Comparison of ENCODE assay signal across 8 cellular contexts in genomic region chr14:103528512-103529382, GRCh38.
A peak's percentile ranks its signal among the peaks of the same experiment; 100 is the strongest.
DNase-seq lines count a peak whose midpoint lies in the region; ATAC-seq and TF ChIP-seq lines count a peak whose summit lies in the region.

Gene TRMT61A, plus strand, starts transcription at chr14:103529196. Its CDS starts 783 bp downstream, at chr14:103529979.

- H3K4me1 ChIP-seq in BLaER1 (peaks cover 59% of the 10 kb centered on the region), Loucy (ENCODE audit: insufficient read depth, low read length, poor library complexity, severe bottlenecking) (peaks cover 13% of the 10 kb centered on the region), neuron (ENCODE audit: insufficient read depth, low read length) (peaks cover 35% of the 10 kb centered on the region)

- H3K9me3 ChIP-seq in BLaER1 (no peaks in the 10 kb centered on the region), Loucy (ENCODE audit: insufficient read depth, low read depth, low read length) (no peaks in the 10 kb centered on the region), neuron (ENCODE audit: low read length) (no peaks in the 10 kb centered on the region)

- H3K4me2 ChIP-seq in BLaER1 (peak within 1 kb of the TSS; percentile 97), Loucy (ENCODE audit: low read depth, low read length, poor library complexity, severe bottlenecking) (peak within 1 kb of the TSS; percentile 97)

- TF ChIP-seq CTCF in Loucy (conservative IDR thresholded peaks at IDR 0.05; ENCODE audit: low read length) (no peak), foreskin fibroblast (IDR thresholded peaks at IDR 0.05; ENCODE audit: low read depth, low read length) (no peak)

- peak; percentile 76 for DNase-seq in SHP77 treated with DMSO at 0.1 percent for 48 hours (lab: John Stamatoyannopoulos, UW)
- DNase-seq in activated naive CD4-positive, alpha-beta T cell (lab: John Stamatoyannopoulos, UW) = peak; percentile 49 to 78 (median 66)
- DNase-seq in foreskin fibroblast = peak; percentile 88 to 96
- DNase-seq in stromal cell of bone marrow (ENCODE audit: low read depth) = peak; percentile 88

- peak within 1 kb of the TSS; percentile 93 for H3K27ac ChIP-seq in BLaER1

- peak; percentile 30 for ATAC-seq in GM21367 (IDR thresholded peaks at IDR 0.05; ENCODE audit: unreplicated experiment)

- peaks cover 16% of the 10 kb centered on the region for H3K27me3 ChIP-seq in BLaER1
- H3K27me3 ChIP-seq in Loucy (ENCODE audit: insufficient read depth, low read length, poor library complexity, severe bottlenecking) = no peaks in the 10 kb centered on the region
- H3K27me3 ChIP-seq in neuron (ENCODE audit: insufficient read depth, low read length) = no peaks in the 10 kb centered on the region

- H4K20me1 ChIP-seq in BLaER1 = peaks cover 45% of the 10 kb centered on the region
- H4K20me1 ChIP-seq in Loucy (ENCODE audit: insufficient read depth, low read length, poor library complexity, severe bottlenecking) = peaks cover 11% of the 10 kb centered on the region

- no peaks in the 10 kb centered on the region for H3F3A ChIP-seq in Loucy (ENCODE audit: low read depth)

- H3K4me3 ChIP-seq in BLaER1 (peak within 1 kb of the TSS; percentile 97), Loucy (ENCODE audit: low read length, poor library complexity, severe bottlenecking) (peak within 1 kb of the TSS; percentile 90), foreskin fibroblast (ENCODE audit: low read depth in 1 of 2, low read length in 2 of 2) (peak within 1 kb of the TSS; percentile 92 to 96), neuron (ENCODE audit: low read length) (peak within 1 kb of the TSS; percentile 94)

- peaks cover 39% of the 10 kb centered on the region for H3K36me3 ChIP-seq in BLaER1
- no peaks in the 10 kb centered on the region for H3K36me3 ChIP-seq in Loucy (ENCODE audit: insufficient read depth, low read length)
- H3K36me3 ChIP-seq in neuron (ENCODE audit: insufficient read depth, low read length) = peaks cover 10% of the 10 kb centered on the region

- H3K9ac ChIP-seq in BLaER1 = peak within 1 kb of the TSS; percentile 94
- peak within 1 kb of the TSS; percentile 83 for H3K9ac ChIP-seq in Loucy (ENCODE audit: low read depth, low read length, poor library complexity, severe bottlenecking)

- H3K79me2 ChIP-seq in Loucy (ENCODE audit: insufficient read depth, low read length) = peaks cover 31% of the 10 kb centered on the region; the same call in 1 of the 2 replicates

- H3K9me2 ChIP-seq in Loucy (replicated peaks; ENCODE audit: low read depth, low read length) = no peaks in the 10 kb centered on the region

- H2AFZ ChIP-seq in Loucy (ENCODE audit: low read length) = peak within 1 kb of the TSS; percentile 88
- peak within 1 kb of the TSS; percentile 34 for H2AFZ ChIP-seq in neuron (ENCODE audit: low read depth, low read length)

Comparison
In these comparisons a context has a peak if more than half of its experiments do, and no peak if none do; other contexts are left out.
1. Peak in every context shown above with its lines: DNase-seq, ATAC-seq, H3K4me3 ChIP-seq and H3K27ac ChIP-seq.